22 cellular contexts compared by ENCODE assay signal in the genomic region with DNA sequence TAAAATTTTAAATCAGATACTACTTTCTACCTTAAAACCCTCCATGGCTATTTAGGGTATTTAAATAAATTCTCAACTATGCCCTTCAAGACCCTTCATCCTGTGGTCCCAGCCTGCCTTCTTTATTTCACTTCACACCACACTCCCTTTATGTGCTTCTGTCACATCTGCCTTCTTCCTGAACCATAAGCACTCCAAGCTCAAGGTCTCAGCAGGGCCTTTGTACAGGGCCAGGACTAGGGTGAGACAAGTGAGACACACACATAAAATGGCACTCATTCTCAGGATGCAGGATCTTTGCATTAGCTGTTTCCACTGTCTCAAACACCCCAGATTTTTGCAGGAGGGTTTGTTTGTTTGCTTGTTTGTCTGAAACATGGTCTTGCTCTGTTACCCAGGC. TPM values are rescaled to one million over a fixed set of nuclear protein-coding genes. Genes with fewer than 3 reads are reported as not detected.
DNase-seq lines count a peak whose midpoint lies in the region; ATAC-seq, FAIRE-seq and TF ChIP-seq lines count a peak whose summit lies in the region.
"Had no signal": no experiment of that assay in that cellular context is flagged by ENCODE, and none has a peak within 500 bp of the region (broad histone marks: within the 10 kb centered on the region; RNA-seq: fewer than 3 reads in every experiment).

No MANE protein-coding gene starts in this region.

- no peak overlapping the region for H3K27ac ChIP-seq in GM12878 (ENCODE audit: control insufficient read depth, insufficient read depth)
- no peak overlapping the region for H3K27ac ChIP-seq in PC-9
- H3K27ac ChIP-seq: A549, KMS-11 had no signal

- H3K9ac ChIP-seq in GM12878 (ENCODE audit: control insufficient read depth, insufficient read depth, low read length) = no peak overlapping the region
- H3K9ac ChIP-seq: KMS-11 had no signal

- H3K4me1 ChIP-seq in GM12878 (ENCODE audit: control insufficient read depth, insufficient read depth, low read length) (0 out of 2 replicates have a peak, but pooled peaks cover 6% of the 10 kb centered on the region), PC-9 (replicated peaks; ENCODE audit: insufficient read depth) (no peaks in the 10 kb centered on the region)
- H3K4me1 ChIP-seq: A549, BE2C had no signal

- TF ChIP-seq CTCF in GM12878 (IDR thresholded peaks at IDR 0.05 in 2 of 3, conservative IDR thresholded peaks at IDR 0.05 in 1 of 3; ENCODE audit: control insufficient read depth in 2 of 3, extremely low read depth in 1 of 3, insufficient read depth in 1 of 3, low read depth in 3 of 3, low read length in 3 of 3) (no peak), osteocyte (IDR thresholded peaks at IDR 0.05) (no peak), WTC11 (IDR thresholded peaks at IDR 0.05) (no peak), PC-9 (conservative IDR thresholded peaks at IDR 0.05) (no peak)

- H3K27ac Mint-ChIP-seq in activated CD4-positive, alpha-beta T cell treated with anti-CD3 and anti-CD28 coated beads, Interleukin-2, amount 10 ng/mL, durations not matched to agents 7 days and 5 days = peak overlapping the region; percentile 74
- H3K27ac Mint-ChIP-seq in T-cell (peak overlapping the region; percentile 94 to 96), osteocyte (ENCODE audit: unreplicated experiment) (no peak overlapping the region), WTC11 (no peak overlapping the region)
- peak overlapping the region; percentile 48 for H3K27ac Mint-ChIP-seq in stimulated activated memory B cell treated with anti-CD40 and anti-IgM and Interleukin-4, amounts not matched to agents 10 μg/mL and 1 μg/mL and 100 μg/mL, for 72 hours

- FAIRE-seq in GM12878 (lab: Jason Lieb, UNC) = peak; percentile 54
- FAIRE-seq: A549 had no signal

- no peaks in the 10 kb centered on the region for H3K9me3 ChIP-seq in GM12878 (replicated peaks; ENCODE audit: control insufficient read depth, insufficient read depth, low read length)
- H3K9me3 ChIP-seq in PC-9 (ENCODE audit: insufficient read depth, low read depth) = no peaks in the 10 kb centered on the region
- H3K9me3 ChIP-seq: BE2C had no signal

- BruUV-seq in GM12878 (replicated peaks; lab: Mats Ljungman, UMichigan) (no TSS peak), PC-9 (replicated peaks; lab: Mats Ljungman, UMichigan) (no TSS peak)

- H3K4me1 Mint-ChIP-seq in activated CD4-positive, alpha-beta T cell treated with anti-CD3 and anti-CD28 coated beads, Interleukin-2, amount 10 ng/mL, durations not matched to agents 7 days and 5 days = peaks cover 75% of the 10 kb centered on the region
- H3K4me1 Mint-ChIP-seq in T-cell (peaks cover 78 to 96% (median 80%) of the 10 kb centered on the region in 3 donors), osteocyte (ENCODE audit: unreplicated experiment) (no peaks in the 10 kb centered on the region), WTC11 (no peaks in the 10 kb centered on the region)
- no peaks in the 10 kb centered on the region for H3K4me1 Mint-ChIP-seq in stimulated activated memory B cell treated with anti-CD40 and anti-IgM and Interleukin-4, amounts not matched to agents 10 μg/mL and 1 μg/mL and 100 μg/mL, for 72 hours

- CTCF ChIA-PET in activated CD4-positive, alpha-beta T cell treated with anti-CD3 and anti-CD28 coated beads, Interleukin-2, amount 10 ng/mL, durations not matched to agents 7 days and 5 days (lab: Charles Lee) = interaction anchor here (0.6 to 1.9 kb wide), 6 partner anchors 9 to 340 kb away, joined by 3 to 8 read pairs (median 4); no protein-coding TSS in a partner anchor
- CTCF ChIA-PET in T-cell (lab: Charles Lee) = no interaction called here
- CTCF ChIA-PET in GM12878 (lab: Yijun Ruan, JAX) = interaction anchor here (0.9 to 1.6 kb wide), 2 partner anchors 15 to 39 kb away, joined by 3 to 4 read pairs; no protein-coding TSS in a partner anchor
- CTCF ChIA-PET in WTC11 (lab: Charles Lee) = no interaction called here
- CTCF ChIA-PET in PC-9 (lab: Charles Lee) = no interaction called here

- H3K9me3 Mint-ChIP-seq in activated CD4-positive, alpha-beta T cell treated with anti-CD3 and anti-CD28 coated beads, Interleukin-2, amount 10 ng/mL, durations not matched to agents 7 days and 5 days = peaks cover 5% of the 10 kb centered on the region
- no peaks in the 10 kb centered on the region for H3K9me3 Mint-ChIP-seq in T-cell
- H3K9me3 Mint-ChIP-seq in stimulated activated memory B cell treated with anti-CD40 and anti-IgM and Interleukin-4, amounts not matched to agents 10 μg/mL and 1 μg/mL and 100 μg/mL, for 72 hours = no peaks in the 10 kb centered on the region
- no peaks in the 10 kb centered on the region for H3K9me3 Mint-ChIP-seq in osteocyte (ENCODE audit: unreplicated experiment)
- 0 out of 2 replicates have a peak, but pooled peaks cover 3% of the 10 kb centered on the region for H3K9me3 Mint-ChIP-seq in WTC11

- H2AFZ ChIP-seq in GM12878 (ENCODE audit: control insufficient read depth, low read depth, low read length) (no peak overlapping the region), PC-9 (no peak overlapping the region)

- RAD21 ChIA-PET in GM12878 (lab: Charles Lee; ENCODE audit: unreplicated experiment) = interaction anchor here (1.6 kb wide), 1 partner anchor 21 kb away, joined by 4 read pairs; no protein-coding TSS in a partner anchor

- no peaks in the 10 kb centered on the region for H3K27me3 Mint-ChIP-seq in activated CD4-positive, alpha-beta T cell treated with anti-CD3 and anti-CD28 coated beads, Interleukin-2, amount 10 ng/mL, durations not matched to agents 7 days and 5 days
- no peaks in the 10 kb centered on the region for H3K27me3 Mint-ChIP-seq in T-cell
- no peaks in the 10 kb centered on the region for H3K27me3 Mint-ChIP-seq in stimulated activated memory B cell treated with anti-CD40 and anti-IgM and Interleukin-4, amounts not matched to agents 10 μg/mL and 1 μg/mL and 100 μg/mL, for 72 hours
- peaks cover 51% of the 10 kb centered on the region for H3K27me3 Mint-ChIP-seq in osteocyte (ENCODE audit: unreplicated experiment)
- H3K27me3 Mint-ChIP-seq in WTC11 (ENCODE audit: low read depth) = peaks cover 68% of the 10 kb centered on the region

- in situ Hi-C loops in GM12878 (cut with MboI) = no loop called here

- DNase-seq in activated CD4-positive, alpha-beta T cell treated with anti-CD3 and anti-CD28 coated beads, Interleukin-2, amount 10 ng/mL, durations not matched to agents 7 days and 5 days = no peak
- DNase-seq in activated CD4-positive, alpha-beta T cell treated with anti-CD3 and anti-CD28 coated beads for 48 hours = no peak
- DNase-seq in T-cell = no peak
- no peak for DNase-seq in GM12878 (ENCODE audit: low read depth, low spot score)
- no peak for DNase-seq in osteocyte (ENCODE audit: extremely low spot score, unreplicated experiment)
- DNase-seq in WTC11 (ENCODE audit: low spot score) = no peak
- DNase-seq in PC-9 = no peak
- DNase-seq: amygdala; BE2C; head of caudate nucleus; NCI-H1092 treated with DMSO at 0.1 percent for 48 hours; NCI-H2029 treated with DMSO at 0.1 percent for 48 hours; NCI-H446; nucleus accumbens; stimulated activated CD4-positive, alpha-beta T cell treated with anti-CD3 and anti-CD28 coated beads, Interleukin-4, amount 100 ng/mL, for 1 hour had no signal

- H4K20me1 ChIP-seq in GM12878 (ENCODE audit: control insufficient read depth, insufficient read depth) (no peaks in the 10 kb centered on the region), PC-9 (ENCODE audit: insufficient read depth) (no peaks in the 10 kb centered on the region)

- peak overlapping the region; percentile 97 for H3K4me3 Mint-ChIP-seq in activated CD4-positive, alpha-beta T cell treated with anti-CD3 and anti-CD28 coated beads, Interleukin-2, amount 10 ng/mL, durations not matched to agents 7 days and 5 days
- H3K4me3 Mint-ChIP-seq in T-cell = peak overlapping the region; percentile 81 to 100 (median 99)
- no peak overlapping the region for H3K4me3 Mint-ChIP-seq in stimulated activated memory B cell treated with anti-CD40 and anti-IgM and Interleukin-4, amounts not matched to agents 10 μg/mL and 1 μg/mL and 100 μg/mL, for 72 hours
- no peak overlapping the region for H3K4me3 Mint-ChIP-seq in osteocyte (ENCODE audit: unreplicated experiment)
- H3K4me3 Mint-ChIP-seq in WTC11 = no peak overlapping the region

- TF ChIP-seq RAD21 in GM12878 (IDR thresholded peaks at IDR 0.05; ENCODE audit: insufficient read depth, low read depth, low read length) = no peak

- intact Hi-C loops in GM12878 (cut with micrococcal nuclease; ENCODE audit: unreplicated experiment) (no loop called here), PC-9 (cut with micrococcal nuclease; ENCODE audit: unreplicated experiment) (no loop called here)

- H3K4me3 ChIP-seq in GM12878 (no peak overlapping the region), PC-9 (no peak overlapping the region)
- H3K4me3 ChIP-seq: A549 had no signal

- H3K27me3 ChIP-seq in GM12878 (replicated peaks in 1 of 2; ENCODE audit: control insufficient read depth in 2 of 2, insufficient read depth in 2 of 2, low read length in 1 of 2) (no peaks in the 10 kb centered on the region), PC-9 (ENCODE audit: insufficient read depth, low read depth) (peaks cover 66% of the 10 kb centered on the region)

- POLR2A ChIA-PET in activated CD4-positive, alpha-beta T cell treated with anti-CD3 and anti-CD28 coated beads, Interleukin-2, amount 10 ng/mL, durations not matched to agents 7 days and 5 days (lab: Charles Lee) = interaction anchor here (0.6 to 1.9 kb wide), 2 partner anchors 45 to 46 kb away, joined by 3 to 4 read pairs; partner anchors contain the start of gene MED7
- POLR2A ChIA-PET in T-cell (lab: Charles Lee) (interaction anchor here (0.6 to 3.2 kb wide), 4 partner anchors 8 to 120 kb away, joined by 3 to 10 read pairs (median 3); partner anchors contain the start of gene ITK (in 1 of the 2)), GM12878 (lab: Charles Lee) (no interaction called here), WTC11 (lab: Charles Lee) (no interaction called here), PC-9 (lab: Charles Lee; ENCODE audit: unreplicated experiment) (no interaction called here)

- H3K9me2 ChIP-seq in PC-9 (ENCODE audit: insufficient read depth) = no peaks in the 10 kb centered on the region

- peaks cover 90% of the 10 kb centered on the region for H3K36me3 Mint-ChIP-seq in activated CD4-positive, alpha-beta T cell treated with anti-CD3 and anti-CD28 coated beads, Interleukin-2, amount 10 ng/mL, durations not matched to agents 7 days and 5 days (ENCODE audit: low read depth)
- H3K36me3 Mint-ChIP-seq in T-cell (peaks cover 75% of the 10 kb centered on the region), osteocyte (ENCODE audit: unreplicated experiment) (no peaks in the 10 kb centered on the region), WTC11 (no peaks in the 10 kb centered on the region)
- H3K36me3 Mint-ChIP-seq in stimulated activated memory B cell treated with anti-CD40 and anti-IgM and Interleukin-4, amounts not matched to agents 10 μg/mL and 1 μg/mL and 100 μg/mL, for 72 hours = no peaks in the 10 kb centered on the region

- SMC1A ChIA-PET in GM12878 (lab: Charles Lee; ENCODE audit: uncharacterized antibody, unreplicated experiment) = interaction anchor here (0.8 to 6.1 kb wide), 12 partner anchors 10 to 65 kb away, joined by 3 to 43 read pairs (median 6); partner anchors contain the start of gene GARIN3

- H3K79me2 ChIP-seq in GM12878 (ENCODE audit: control insufficient read depth, insufficient read depth, low read length) (no peaks in the 10 kb centered on the region), PC-9 (ENCODE audit: low read depth) (no peaks in the 10 kb centered on the region)

- H3F3A ChIP-seq in PC-9 (ENCODE audit: insufficient read depth, low read depth) = no peaks in the 10 kb centered on the region

- TF ChIP-seq POLR2A in GM12878 (IDR thresholded peaks at IDR 0.05; ENCODE audit: low read depth, low read length) = no peak

- TF ChIP-seq EP300 in GM12878 (IDR thresholded peaks at IDR 0.05; ENCODE audit: borderline replicate concordance in 1 of 2, control insufficient read depth in 1 of 2, low read depth in 2 of 2, low read length in 2 of 2) = no peak

- H3K36me3 ChIP-seq in GM12878 (ENCODE audit: control insufficient read depth in 2 of 2, insufficient read depth in 2 of 2, low read length in 1 of 2) (no peaks in the 10 kb centered on the region), PC-9 (ENCODE audit: low read depth) (no peaks in the 10 kb centered on the region)
- H3K36me3 ChIP-seq: BE2C had no signal

- peak in 3 of 4 experiments; percentile 14 to 26 (median 20) for ATAC-seq in T-cell (replicated peaks in 1 of 4)
- ATAC-seq in GM12878 = no peak
- ATAC-seq in stimulated activated memory B cell treated with anti-CD40 and anti-IgM and Interleukin-4, amounts not matched to agents 10 μg/mL and 1 μg/mL and 100 μg/mL, for 72 hours = no peak
- ATAC-seq in WTC11 = no peak
- ATAC-seq: A549 had no signal

- H3K4me2 ChIP-seq in GM12878 (ENCODE audit: control insufficient read depth, insufficient read depth) (no peak overlapping the region), PC-9 (no peak overlapping the region)
- H3K4me2 ChIP-seq: A549, KMS-11 had no signal

RNA-seq across cellular contexts. Expression of gene ITK, which starts 7.6 kb away (rescaled TPM):
- total RNA-seq in activated CD4-positive, alpha-beta T cell treated with anti-CD3 and anti-CD28 coated beads, Interleukin-2, amount 10 ng/mL, durations not matched to agents 7 days and 5 days = 100 to 1,000 TPM; 258 to 306 TPM
- total RNA-seq in T-cell (100 to 1,000 TPM; 286 to 466 (median 338) TPM), GM12878 (2014; rRNA removed) (1.1 and 2.4 TPM in 2 replicates), GM12878 (2014; rRNA removed; fragmentation: Illumina TruSeq; extraction: Trizol) (1.7 and 2.3 TPM in 2 replicates), GM12878 (2021) (0.80 and 1.4 TPM in 2 replicates), osteocyte (not detected in 2 replicates), WTC11 (2021) (0.37 to 0.55 TPM (median 0.52 TPM) in 3 replicates), PC-9 (2021) (not detected in 2 replicates)
- 0.73 and 0.78 TPM in 2 replicates for total RNA-seq in GM12878 (2013; cell fraction: nucleolus; rRNA removed)
- polyA plus RNA-seq in GM12878 (2011; ENCODE audit: low read depth) = 0.08 TPM
- polyA plus RNA-seq in GM12878 (2011; rRNA removed) (0.05 and 0.17 TPM in 2 replicates), GM12878 (2014; fragmentation: Illumina TruSeq; extraction: Trizol) (1.4 and 1.5 TPM in 2 replicates), GM12878 (2014; fragmentation: Nextera tagmentation; extraction: Ambion mirVana) (under 1 TPM; 0.60 to 0.66 TPM), GM12878 (2014; rRNA removed) (0.57 and 0.91 TPM in 2 replicates), GM12878 (2016; fragmentation: Nextera tagmentation; extraction: Ambion mirVana) (under 1 TPM; 0.17 to 0.73 TPM)
- polyA plus RNA-seq in GM12878 (2011; cell fraction: cytosol; rRNA removed) = 0.07 TPM in 2 replicates
- 0.12 and 0.13 TPM in 2 replicates for polyA plus RNA-seq in GM12878 (2011; cell fraction: nucleus; rRNA removed)
- 0.19 and 0.52 TPM in 2 replicates for polyA plus RNA-seq in GM12878 (2012)
- polyA minus RNA-seq in GM12878 (2011; rRNA and poly(A)+ RNA removed) = 0.22 and 0.31 TPM in 2 replicates
- not detected in 2 replicates for polyA minus RNA-seq in GM12878 (2011; cell fraction: cytosol; rRNA and poly(A)+ RNA removed)
- 0.12 and 0.48 TPM in 2 replicates for polyA minus RNA-seq in GM12878 (2011; cell fraction: nucleus; rRNA and poly(A)+ RNA removed)
- total RNA-seq: HT-29 had no signal
- polyA plus RNA-seq: A549 had no signal

RNA-seq across cellular contexts. Expression of gene GARIN3, which starts 22.2 kb away (rescaled TPM):
- total RNA-seq in activated CD4-positive, alpha-beta T cell treated with anti-CD3 and anti-CD28 coated beads, Interleukin-2, amount 10 ng/mL, durations not matched to agents 7 days and 5 days = not detected
- total RNA-seq in T-cell (not detected), GM12878 (2014; rRNA removed) (not detected in 2 replicates), GM12878 (2014; rRNA removed; fragmentation: Illumina TruSeq; extraction: Trizol) (not detected in 2 replicates), GM12878 (2021) (not detected in 2 replicates), osteocyte (not detected in 2 replicates), WTC11 (2021) (not detected in 3 replicates), PC-9 (2021) (not detected in 2 replicates)
- not detected in 2 replicates for total RNA-seq in GM12878 (2013; cell fraction: nucleolus; rRNA removed)
- not detected for polyA plus RNA-seq in GM12878 (2011; ENCODE audit: low read depth)
- polyA plus RNA-seq in GM12878 (2011; rRNA removed) (not detected in 2 replicates), GM12878 (2014; fragmentation: Illumina TruSeq; extraction: Trizol) (not detected in 2 replicates), GM12878 (2014; fragmentation: Nextera tagmentation; extraction: Ambion mirVana) (not detected), GM12878 (2014; rRNA removed) (not detected in 2 replicates), GM12878 (2016; fragmentation: Nextera tagmentation; extraction: Ambion mirVana) (under 1 TPM in 1 of 2 experiments, not detected in 1; 0.15 TPM)
- polyA plus RNA-seq in GM12878 (2011; cell fraction: cytosol; rRNA removed) = not detected in 2 replicates
- not detected in 2 replicates for polyA plus RNA-seq in GM12878 (2011; cell fraction: nucleus; rRNA removed)
- polyA plus RNA-seq in GM12878 (2012) = not detected in 2 replicates
- not detected in 2 replicates for polyA minus RNA-seq in GM12878 (2011; rRNA and poly(A)+ RNA removed)
- not detected in 2 replicates for polyA minus RNA-seq in GM12878 (2011; cell fraction: cytosol; rRNA and poly(A)+ RNA removed)
- polyA minus RNA-seq in GM12878 (2011; cell fraction: nucleus; rRNA and poly(A)+ RNA removed) = not detected in 2 replicates
- total RNA-seq: HT-29, liver, renal cortical epithelial cell, urinary bladder had no signal
- polyA plus RNA-seq: A549, liver, urinary bladder had no signal

RNA-seq across cellular contexts. Expression of gene MED7, which starts 45.6 kb away (rescaled TPM):
- 10 to 100 TPM; 12.1 to 13.2 TPM for total RNA-seq in activated CD4-positive, alpha-beta T cell treated with anti-CD3 and anti-CD28 coated beads, Interleukin-2, amount 10 ng/mL, durations not matched to agents 7 days and 5 days
- total RNA-seq in T-cell (10 to 100 TPM in 3 of 5 donors, 1 to 10 TPM in 2; 5.7 to 14.9 (median 13.1) TPM), GM12878 (2014; rRNA removed) (9.3 and 11.7 TPM in 2 replicates), GM12878 (2014; rRNA removed; fragmentation: Illumina TruSeq; extraction: Trizol) (15.8 and 20.7 TPM in 2 replicates), GM12878 (2021) (11.0 and 12.3 TPM in 2 replicates), osteocyte (9.2 and 9.3 TPM in 2 replicates), WTC11 (2021) (11.1 to 11.4 TPM (median 11.2 TPM) in 3 replicates), PC-9 (2021) (9.4 and 11.8 TPM in 2 replicates)
- 20.0 and 22.5 TPM in 2 replicates for total RNA-seq in GM12878 (2013; cell fraction: nucleolus; rRNA removed)
- polyA plus RNA-seq in GM12878 (2011; ENCODE audit: low read depth) = 7.3 TPM
- polyA plus RNA-seq in GM12878 (2011; rRNA removed) (22.6 and 36.0 TPM in 2 replicates), GM12878 (2014; fragmentation: Illumina TruSeq; extraction: Trizol) (22.7 and 28.8 TPM in 2 replicates), GM12878 (2014; fragmentation: Nextera tagmentation; extraction: Ambion mirVana) (10 to 100 TPM; 42.6 to 47.7 TPM), GM12878 (2014; rRNA removed) (11.3 and 18.1 TPM in 2 replicates), GM12878 (2016; fragmentation: Nextera tagmentation; extraction: Ambion mirVana) (10 to 100 TPM; 30.2 to 35.1 TPM)
- polyA plus RNA-seq in GM12878 (2011; cell fraction: cytosol; rRNA removed) = 6.9 and 9.2 TPM in 2 replicates
- 8.2 and 9.0 TPM in 2 replicates for polyA plus RNA-seq in GM12878 (2011; cell fraction: nucleus; rRNA removed)
- 13.4 and 15.7 TPM in 2 replicates for polyA plus RNA-seq in GM12878 (2012)
- polyA minus RNA-seq in GM12878 (2011; rRNA and poly(A)+ RNA removed) = 7.9 and 11.0 TPM in 2 replicates
- polyA minus RNA-seq in GM12878 (2011; cell fraction: cytosol; rRNA and poly(A)+ RNA removed) = 4.1 and 4.7 TPM in 2 replicates
- 5.6 and 6.8 TPM in 2 replicates for polyA minus RNA-seq in GM12878 (2011; cell fraction: nucleus; rRNA and poly(A)+ RNA removed)

Comparison
In these comparisons a context has a peak if more than half of its experiments do, and no peak if none do; other contexts are left out.
1. H3K27ac Mint-ChIP-seq: peak in activated CD4-positive, alpha-beta T cell treated with anti-CD3 and anti-CD28 coated beads, Interleukin-2, amount 10 ng/mL, durations not matched to agents 7 days and 5 days (single experiment), T-cell (2 of 2) and stimulated activated memory B cell treated with anti-CD40 and anti-IgM and Interleukin-4, amounts not matched to agents 10 μg/mL and 1 μg/mL and 100 μg/mL, for 72 hours (single experiment); none in osteocyte (single experiment) and WTC11 (single experiment).
2. H3K4me3 Mint-ChIP-seq: peak in activated CD4-positive, alpha-beta T cell treated with anti-CD3 and anti-CD28 coated beads, Interleukin-2, amount 10 ng/mL, durations not matched to agents 7 days and 5 days (single experiment) and T-cell (3 of 3); none in stimulated activated memory B cell treated with anti-CD40 and anti-IgM and Interleukin-4, amounts not matched to agents 10 μg/mL and 1 μg/mL and 100 μg/mL, for 72 hours (single experiment), osteocyte (single experiment) and WTC11 (single experiment).
3. ATAC-seq: peak in T-cell (3 of 4); none in GM12878 (single experiment), stimulated activated memory B cell treated with anti-CD40 and anti-IgM and Interleukin-4, amounts not matched to agents 10 μg/mL and 1 μg/mL and 100 μg/mL, for 72 hours (single experiment) and WTC11 (single experiment).
4. RNA of gene ITK, which starts 7.6 kb away (total RNA-seq): 286 to 466 TPM in T-cell and 258 to 306 TPM in activated CD4-positive, alpha-beta T cell treated with anti-CD3 and anti-CD28 coated beads, Interleukin-2, amount 10 ng/mL, durations not matched to agents 7 days and 5 days; 0.73 to 2.4 TPM in GM12878, 0.37 to 0.55 TPM in WTC11, not detected in PC-9 and not detected in osteocyte; every median in the first group is over 10 times any median in the second.
5. CTCF ChIA-PET loops: an anchor here in activated CD4-positive, alpha-beta T cell treated with anti-CD3 and anti-CD28 coated beads, Interleukin-2, amount 10 ng/mL, durations not matched to agents 7 days and 5 days (0.6 to 1.9 kb wide) and GM12878 (0.9 to 1.6 kb wide); none called in T-cell, WTC11 and PC-9.
6. POLR2A ChIA-PET loops: an anchor here in activated CD4-positive, alpha-beta T cell treated with anti-CD3 and anti-CD28 coated beads, Interleukin-2, amount 10 ng/mL, durations not matched to agents 7 days and 5 days (0.6 to 1.9 kb wide) and T-cell (0.6 to 3.2 kb wide); none called in GM12878, WTC11 and PC-9.